8 cellular contexts compared by ENCODE assay signal in genomic region chr12:101839324-101840283, GRCh38. TPM values are rescaled to one million over a fixed set of nuclear protein-coding genes. Genes with fewer than 3 reads are reported as not detected.
DNase-seq lines count a peak whose midpoint lies in the region; ATAC-seq and TF ChIP-seq lines count a peak whose summit lies in the region.

No MANE protein-coding gene starts in this region.

- peaks cover 8% of the 10 kb centered on the region for H3K27me3 Mint-ChIP-seq in CD4-positive, CD25-positive, alpha-beta regulatory T cell
- peaks cover 6% of the 10 kb centered on the region for H3K27me3 Mint-ChIP-seq in activated CD4-positive, alpha-beta T cell treated with anti-CD3 and anti-CD28 coated beads, Interleukin-2, amount 10 ng/mL, durations not matched to agents 24 days and 14 days

- H3K36me3 ChIP-seq in CD4-positive, CD25-positive, alpha-beta regulatory T cell (ENCODE audit: control insufficient read depth, insufficient read depth, low read length): no peaks in the 10 kb centered on the region

- no peak overlapping the region for H3K27ac ChIP-seq in CD4-positive, CD25-positive, alpha-beta regulatory T cell (ENCODE audit: insufficient read depth, low read length, poor library complexity, severe bottlenecking)
- H3K27ac ChIP-seq in coronary artery: no peak overlapping the region

- peaks cover 16% of the 10 kb centered on the region for H3K4me1 ChIP-seq in CD4-positive, CD25-positive, alpha-beta regulatory T cell (ENCODE audit: control insufficient read depth, insufficient read depth, low read length, poor library complexity, severe bottlenecking)

- intact Hi-C loops in activated CD4-positive, alpha-beta T cell treated with anti-CD3 and anti-CD28 coated beads, Interleukin-2, amount 10 ng/mL, durations not matched to agents 24 days and 14 days (cut with micrococcal nuclease): loop anchor here (1.0 kb wide), 1 partner anchor 66 kb away; no protein-coding TSS in a partner anchor

- H3K4me1 Mint-ChIP-seq in CD4-positive, CD25-positive, alpha-beta regulatory T cell: peaks cover 6 to 16% (median 9%) of the 10 kb centered on the region in 4 donors
- H3K4me1 Mint-ChIP-seq in activated CD4-positive, alpha-beta T cell treated with anti-CD3 and anti-CD28 coated beads, Interleukin-2, amount 10 ng/mL, durations not matched to agents 24 days and 14 days: peaks cover 8% of the 10 kb centered on the region

- H3K27me3 ChIP-seq in CD4-positive, CD25-positive, alpha-beta regulatory T cell (ENCODE audit: control insufficient read depth, insufficient read depth, low read length): no peaks in the 10 kb centered on the region

- H3K9me3 Mint-ChIP-seq in CD4-positive, CD25-positive, alpha-beta regulatory T cell: no peaks in the 10 kb centered on the region
- no peaks in the 10 kb centered on the region for H3K9me3 Mint-ChIP-seq in activated CD4-positive, alpha-beta T cell treated with anti-CD3 and anti-CD28 coated beads, Interleukin-2, amount 10 ng/mL, durations not matched to agents 24 days and 14 days

- H3K4me3 ChIP-seq in CD4-positive, CD25-positive, alpha-beta regulatory T cell (ENCODE audit: low read depth, low read length): peak overlapping the region; percentile 2
- H3K4me3 ChIP-seq in coronary artery: no peak overlapping the region

- DNase-seq in CD4-positive, CD25-positive, alpha-beta regulatory T cell: peak; percentile 62 to 84 (median 73)
- DNase-seq in NCI-H2196 (lab: John Stamatoyannopoulos, UW; ENCODE audit: unreplicated experiment) (peak; percentile 69), coronary artery (ENCODE audit: low spot score) (no peak), medulla oblongata (ENCODE audit: extremely low spot score) (peak; percentile 85)
- DNase-seq in activated CD4-positive, alpha-beta T cell treated with anti-CD3 and anti-CD28 coated beads, Interleukin-2, amount 10 ng/mL, durations not matched to agents 24 days and 14 days: peak; percentile 92
- peak; percentile 49 to 54 for DNase-seq in stimulated activated CD8-positive, alpha-beta memory T cell treated with anti-CD3 and anti-CD28 coated beads, Interleukin-2, amount 100 ng/mL, for 1 hour (ENCODE audit: low read depth in 2 of 2)

- H3K27ac Mint-ChIP-seq in CD4-positive, CD25-positive, alpha-beta regulatory T cell: peak overlapping the region in 1 of 3 donors; percentile 71
- no peak overlapping the region for H3K27ac Mint-ChIP-seq in activated CD4-positive, alpha-beta T cell treated with anti-CD3 and anti-CD28 coated beads, Interleukin-2, amount 10 ng/mL, durations not matched to agents 24 days and 14 days

- ATAC-seq in CD4-positive, CD25-positive, alpha-beta regulatory T cell (ENCODE audit: low read depth in 2 of 2): peak; percentile 72 to 78
- peak; percentile 71 for ATAC-seq in GM19395 (IDR thresholded peaks at IDR 0.05; ENCODE audit: unreplicated experiment)
- no peak for ATAC-seq in GM19035 (IDR thresholded peaks at IDR 0.05; ENCODE audit: unreplicated experiment)

- no peaks in the 10 kb centered on the region for H3K36me3 Mint-ChIP-seq in CD4-positive, CD25-positive, alpha-beta regulatory T cell
- H3K36me3 Mint-ChIP-seq in activated CD4-positive, alpha-beta T cell treated with anti-CD3 and anti-CD28 coated beads, Interleukin-2, amount 10 ng/mL, durations not matched to agents 24 days and 14 days (ENCODE audit: low read depth): no peaks in the 10 kb centered on the region

- peak; percentile 73 for TF ChIP-seq CTCF in coronary artery (IDR thresholded peaks at IDR 0.05)

- no peaks in the 10 kb centered on the region for H3K9me3 ChIP-seq in CD4-positive, CD25-positive, alpha-beta regulatory T cell (ENCODE audit: control insufficient read depth in 2 of 2, low read length in 2 of 2)

- H3K4me3 Mint-ChIP-seq in CD4-positive, CD25-positive, alpha-beta regulatory T cell: no peak overlapping the region
- H3K4me3 Mint-ChIP-seq in activated CD4-positive, alpha-beta T cell treated with anti-CD3 and anti-CD28 coated beads, Interleukin-2, amount 10 ng/mL, durations not matched to agents 24 days and 14 days: no peak overlapping the region

RNA-seq across cellular contexts. Expression of gene GNPTAB, which starts 8.8 kb away (rescaled TPM):
- total RNA-seq in CD4-positive, CD25-positive, alpha-beta regulatory T cell: 53.6 TPM
- 10 to 100 TPM; 25.8 to 36.8 (median 30.6) TPM for polyA plus RNA-seq in CD4-positive, CD25-positive, alpha-beta regulatory T cell
- total RNA-seq in activated CD4-positive, alpha-beta T cell treated with anti-CD3 and anti-CD28 coated beads, Interleukin-2, amount 10 ng/mL, durations not matched to agents 24 days and 14 days: 48.2 and 57.2 TPM in 2 replicates

RNA-seq across cellular contexts. Expression of gene DRAM1, which starts 37.8 kb away (rescaled TPM):
- 3.5 TPM for total RNA-seq in CD4-positive, CD25-positive, alpha-beta regulatory T cell
- polyA plus RNA-seq in CD4-positive, CD25-positive, alpha-beta regulatory T cell: 1 to 10 TPM; 2.6 to 4.7 (median 3.7) TPM
- 4.3 and 4.6 TPM in 2 replicates for total RNA-seq in activated CD4-positive, alpha-beta T cell treated with anti-CD3 and anti-CD28 coated beads, Interleukin-2, amount 10 ng/mL, durations not matched to agents 24 days and 14 days
